Comparison of ENCODE assay signal across 18 cellular contexts in genomic region chr22:46795140-46795539, GRCh38. TPM values are rescaled to one million over a fixed set of nuclear protein-coding genes. Genes with fewer than 3 reads are reported as not detected.
A peak's percentile ranks its signal among the peaks of the same experiment; 100 is the strongest.
DNase-seq lines count a peak whose midpoint lies in the region; ATAC-seq and TF ChIP-seq lines count a peak whose summit lies in the region.
"Had no signal": no experiment of that assay in that cellular context is flagged by ENCODE, and none has a peak within 500 bp of the region (broad histone marks: within the 10 kb centered on the region; RNA-seq: fewer than 3 reads in every experiment).

No MANE protein-coding gene starts in this region.

- H3K4me1 ChIP-seq in right atrium auricular region (peaks cover 0 to 31% of the 10 kb centered on the region in 2 donors), mesendoderm (ENCODE audit: control insufficient read depth, low read depth, low read length) (no peaks in the 10 kb centered on the region)
- H3K4me1 ChIP-seq: HAP-1 had no signal

- H2BK120ac ChIP-seq in mesendoderm (ENCODE audit: low read depth, low read length) = no peak overlapping the region

- H3K4me3 Mint-ChIP-seq in activated CD4-positive, alpha-beta T cell treated with anti-CD3 and anti-CD28 coated beads, Interleukin-2, amount 10 ng/mL, durations not matched to agents 24 days and 14 days = no peak overlapping the region
- no peak overlapping the region for H3K4me3 Mint-ChIP-seq in naive thymus-derived CD8-positive, alpha-beta T cell
- H3K4me3 Mint-ChIP-seq: IgD-negative memory B cell had no signal

- H3K23ac ChIP-seq in mesendoderm (ENCODE audit: low read length) = no peak overlapping the region

- H3K36me3 ChIP-seq in right atrium auricular region (peaks cover 42% of the 10 kb centered on the region), mesendoderm (ENCODE audit: control insufficient read depth, insufficient read depth, low read length) (no peaks in the 10 kb centered on the region)

- H2AK5ac ChIP-seq in mesendoderm (ENCODE audit: low read length) = no peak overlapping the region

- H3K27ac ChIP-seq in right atrium auricular region (no peak overlapping the region), mesendoderm (ENCODE audit: low read depth, low read length) (no peak overlapping the region)
- H3K27ac ChIP-seq: 22Rv1, HL-60 had no signal

- H3K9me3 ChIP-seq in right atrium auricular region = no peaks in the 10 kb centered on the region
- H3K9me3 ChIP-seq: HAP-1 had no signal

- H3K18ac ChIP-seq in mesendoderm (ENCODE audit: low read length) = no peak overlapping the region

- no peak overlapping the region for H3K9ac ChIP-seq in mesendoderm (ENCODE audit: low read length)

- POLR2A ChIA-PET in naive thymus-derived CD8-positive, alpha-beta T cell (lab: Charles Lee) = interaction anchor here (0.9 to 1.4 kb wide), 3 partner anchors 32 to 56 kb away, joined by 3 to 4 read pairs (median 3); partner anchors contain the start of gene TBC1D22A

- no peak overlapping the region for H3K4me3 ChIP-seq in right atrium auricular region
- H3K4me3 ChIP-seq in mesendoderm (ENCODE audit: low read length) = no peak overlapping the region
- H3K4me3 ChIP-seq: HAP-1 had no signal

- no peak overlapping the region for H4K5ac ChIP-seq in mesendoderm (ENCODE audit: low read length)

- no peaks in the 10 kb centered on the region for H3K79me2 ChIP-seq in mesendoderm (ENCODE audit: control insufficient read depth, insufficient read depth, low read length)

- intact Hi-C loops in activated CD4-positive, alpha-beta T cell treated with anti-CD3 and anti-CD28 coated beads, Interleukin-2, amount 10 ng/mL, durations not matched to agents 24 days and 14 days (cut with micrococcal nuclease) = no loop called here
- intact Hi-C loops in left cardiac atrium (cut with DNase I) = loop anchor here in 1 of 2 donors (5.0 kb wide), 1 partner anchor 1697 kb away; no protein-coding TSS in a partner anchor

- H3K27me3 ChIP-seq in right atrium auricular region (no peaks in the 10 kb centered on the region), mesendoderm (ENCODE audit: insufficient read depth, low read length, poor library complexity) (no peaks in the 10 kb centered on the region)

- H3K4me2 ChIP-seq in mesendoderm (ENCODE audit: low read length) = no peak overlapping the region

- no peak overlapping the region for H2BK5ac ChIP-seq in mesendoderm (ENCODE audit: low read length)

- no peak overlapping the region for H3K27ac Mint-ChIP-seq in activated CD4-positive, alpha-beta T cell treated with anti-CD3 and anti-CD28 coated beads, Interleukin-2, amount 10 ng/mL, durations not matched to agents 24 days and 14 days
- peak overlapping the region in 6 of 10 donors; percentile 19 to 84 (median 58) for H3K27ac Mint-ChIP-seq in naive thymus-derived CD8-positive, alpha-beta T cell

- DNase-seq in activated CD4-positive, alpha-beta T cell treated with anti-CD3 and anti-CD28 coated beads, Interleukin-2, amount 10 ng/mL, durations not matched to agents 24 days and 14 days = peak; percentile 52
- DNase-seq in activated CD4-positive, alpha-beta T cell treated with anti-CD3 and anti-CD28 coated beads for 1 hour = no peak
- DNase-seq in right atrium auricular region (ENCODE audit: low spot score) (peak; percentile 40), left cardiac atrium (no peak), mesendoderm (no peak), SIG-M5 (lab: John Stamatoyannopoulos, UW) (no peak)
- no peak for DNase-seq in naive thymus-derived CD8-positive, alpha-beta T cell
- DNase-seq: DND-41, NCI-H1417, NCI-H187 treated with DMSO at 0.1 percent for 48 hours, NCI-H345, NCI-H69, SHP77 treated with DMSO at 0.1 percent for 48 hours had no signal

- no CpG with 5 or more reads among the region's 9 CpGs for WGBS in mesendoderm (ENCODE audit: extremely low coverage, insufficient coverage, low lambda C conversion rate)

- H3K56ac ChIP-seq in mesendoderm (ENCODE audit: low read length) = no peak overlapping the region

- H3K79me1 ChIP-seq in mesendoderm (ENCODE audit: low read length) = peaks cover 8% of the 10 kb centered on the region

- no peak for ATAC-seq in left cardiac atrium
- no peak for ATAC-seq in naive thymus-derived CD8-positive, alpha-beta T cell
- ATAC-seq in HG02870 (IDR thresholded peaks at IDR 0.05; ENCODE audit: unreplicated experiment) = no peak

- no peak overlapping the region for H3K4ac ChIP-seq in mesendoderm (ENCODE audit: low read depth, low read length)

- no peak for TF ChIP-seq CTCF in right atrium auricular region (IDR thresholded peaks at IDR 0.05)

- no peaks in the 10 kb centered on the region for H3K9me3 Mint-ChIP-seq in activated CD4-positive, alpha-beta T cell treated with anti-CD3 and anti-CD28 coated beads, Interleukin-2, amount 10 ng/mL, durations not matched to agents 24 days and 14 days
- no peaks in the 10 kb centered on the region for H3K9me3 Mint-ChIP-seq in naive thymus-derived CD8-positive, alpha-beta T cell
- H3K9me3 Mint-ChIP-seq: IgD-negative memory B cell had no signal

- H3K27me3 Mint-ChIP-seq in activated CD4-positive, alpha-beta T cell treated with anti-CD3 and anti-CD28 coated beads, Interleukin-2, amount 10 ng/mL, durations not matched to agents 24 days and 14 days = no peaks in the 10 kb centered on the region
- H3K27me3 Mint-ChIP-seq in naive thymus-derived CD8-positive, alpha-beta T cell = no peaks in the 10 kb centered on the region
- H3K27me3 Mint-ChIP-seq: IgD-negative memory B cell had no signal

- peaks cover 45% of the 10 kb centered on the region for H3K36me3 Mint-ChIP-seq in activated CD4-positive, alpha-beta T cell treated with anti-CD3 and anti-CD28 coated beads, Interleukin-2, amount 10 ng/mL, durations not matched to agents 24 days and 14 days (ENCODE audit: low read depth)
- H3K36me3 Mint-ChIP-seq in naive thymus-derived CD8-positive, alpha-beta T cell = peaks cover 0 to 46% (median 7%) of the 10 kb centered on the region in 3 donors

- H3K4me1 Mint-ChIP-seq in activated CD4-positive, alpha-beta T cell treated with anti-CD3 and anti-CD28 coated beads, Interleukin-2, amount 10 ng/mL, durations not matched to agents 24 days and 14 days = peaks cover 25% of the 10 kb centered on the region
- peaks cover 8 to 44% (median 32%) of the 10 kb centered on the region in 4 donors for H3K4me1 Mint-ChIP-seq in naive thymus-derived CD8-positive, alpha-beta T cell

- no peak overlapping the region for H2BK15ac ChIP-seq in mesendoderm (replicated peaks; ENCODE audit: low read depth)

- no peak overlapping the region for H4K8ac ChIP-seq in mesendoderm (ENCODE audit: low read depth, low read length)

RNA-seq across cellular contexts. Expression of gene TBC1D22A, which starts 32.7 kb away (rescaled TPM):
- total RNA-seq in activated CD4-positive, alpha-beta T cell treated with anti-CD3 and anti-CD28 coated beads, Interleukin-2, amount 10 ng/mL, durations not matched to agents 24 days and 14 days = 39.2 and 41.0 TPM in 2 replicates
- total RNA-seq in right atrium auricular region (10 to 100 TPM; 11.5 to 15.4 TPM), left cardiac atrium (10 to 100 TPM; 15.8 to 17.4 TPM)
- 10 to 100 TPM; 51.2 to 57.2 TPM for total RNA-seq in naive thymus-derived CD8-positive, alpha-beta T cell
- polyA plus RNA-seq in naive thymus-derived CD8-positive, alpha-beta T cell = 10 to 100 TPM; 23.0 to 24.6 (median 23.3) TPM
- polyA plus RNA-seq in mesendoderm (2013, experiment 1 of 2) = 11.9 TPM
- polyA plus RNA-seq in mesendoderm (2013, experiment 2 of 2) = 11.3 TPM

RNA-seq across cellular contexts. Expression of gene CERK, which starts 57.1 kb away (rescaled TPM):
- total RNA-seq in activated CD4-positive, alpha-beta T cell treated with anti-CD3 and anti-CD28 coated beads, Interleukin-2, amount 10 ng/mL, durations not matched to agents 24 days and 14 days = 62.8 and 63.2 TPM in 2 replicates
- total RNA-seq in right atrium auricular region (10 to 100 TPM; 46.0 to 59.8 TPM), left cardiac atrium (10 to 100 TPM; 47.5 to 70.0 TPM)
- 100 to 1,000 TPM; 175 to 185 TPM for total RNA-seq in naive thymus-derived CD8-positive, alpha-beta T cell
- 10 to 100 TPM; 39.4 to 61.2 (median 41.6) TPM for polyA plus RNA-seq in naive thymus-derived CD8-positive, alpha-beta T cell
- polyA plus RNA-seq in mesendoderm (2013, experiment 1 of 2) = 26.7 TPM
- 26.7 TPM for polyA plus RNA-seq in mesendoderm (2013, experiment 2 of 2)

Comparison
In these comparisons a context has a peak if more than half of its experiments do, and no peak if none do; other contexts are left out.
1. DNase-seq: peak in activated CD4-positive, alpha-beta T cell treated with anti-CD3 and anti-CD28 coated beads, Interleukin-2, amount 10 ng/mL, durations not matched to agents 24 days and 14 days (single experiment) and right atrium auricular region (single experiment); none in activated CD4-positive, alpha-beta T cell treated with anti-CD3 and anti-CD28 coated beads for 1 hour (single experiment), left cardiac atrium (single experiment), naive thymus-derived CD8-positive, alpha-beta T cell (0 of 10), mesendoderm (single experiment) and SIG-M5 (single experiment).